ENCODE assay signal across 2 cellular contexts in genomic region chr7:37577901-37578300, GRCh38.
TF ChIP-seq lines count a peak whose summit lies in the region.

No MANE protein-coding gene starts in this region.

TF ChIP-seq in GM23338, 12 proteins besides CTCF, POLR2A, EP300 and RAD21:
- TF ChIP-seq ZNF462 (CRISPR knock-in tag; IDR thresholded peaks at IDR 0.05): peak; percentile 58; the same call in 1 of the 2 replicates
- no peak for TF ChIP-seq ZNF114 (CRISPR knock-in tag; IDR thresholded peaks at IDR 0.05)
- no peak for TF ChIP-seq ETS1 (IDR thresholded peaks at IDR 0.05)
- TF ChIP-seq STAT1 (IDR thresholded peaks at IDR 0.05; ENCODE audit: unreplicated experiment): no peak

TF ChIP-seq in H1, 55 proteins besides CTCF, POLR2A, EP300 and RAD21 (continued from another document):
- TF ChIP-seq SIN3A (conservative IDR thresholded peaks at IDR 0.05 in 1 of 2, IDR thresholded peaks at IDR 0.05 in 1 of 2; ENCODE audit: low read depth in 1 of 2, low read length in 2 of 2): no peak
- TF ChIP-seq GABPA (IDR thresholded peaks at IDR 0.05; ENCODE audit: borderline replicate concordance, insufficient read depth, low read length): no peak
- no peak for TF ChIP-seq SAP30 (IDR thresholded peaks at IDR 0.05; ENCODE audit: insufficient read depth, insufficient replicate concordance, low read length)
